Comparison of ENCODE assay signal across 1 cellular context in genomic region chrX:11664211-11664888, GRCh38.
TF ChIP-seq lines count a peak whose summit lies in the region.

No MANE protein-coding gene starts in this region.

TF ChIP-seq in GM23338, 12 proteins besides CTCF, POLR2A, EP300 and RAD21 (continued from another document):
- TF ChIP-seq, protein P1, sequence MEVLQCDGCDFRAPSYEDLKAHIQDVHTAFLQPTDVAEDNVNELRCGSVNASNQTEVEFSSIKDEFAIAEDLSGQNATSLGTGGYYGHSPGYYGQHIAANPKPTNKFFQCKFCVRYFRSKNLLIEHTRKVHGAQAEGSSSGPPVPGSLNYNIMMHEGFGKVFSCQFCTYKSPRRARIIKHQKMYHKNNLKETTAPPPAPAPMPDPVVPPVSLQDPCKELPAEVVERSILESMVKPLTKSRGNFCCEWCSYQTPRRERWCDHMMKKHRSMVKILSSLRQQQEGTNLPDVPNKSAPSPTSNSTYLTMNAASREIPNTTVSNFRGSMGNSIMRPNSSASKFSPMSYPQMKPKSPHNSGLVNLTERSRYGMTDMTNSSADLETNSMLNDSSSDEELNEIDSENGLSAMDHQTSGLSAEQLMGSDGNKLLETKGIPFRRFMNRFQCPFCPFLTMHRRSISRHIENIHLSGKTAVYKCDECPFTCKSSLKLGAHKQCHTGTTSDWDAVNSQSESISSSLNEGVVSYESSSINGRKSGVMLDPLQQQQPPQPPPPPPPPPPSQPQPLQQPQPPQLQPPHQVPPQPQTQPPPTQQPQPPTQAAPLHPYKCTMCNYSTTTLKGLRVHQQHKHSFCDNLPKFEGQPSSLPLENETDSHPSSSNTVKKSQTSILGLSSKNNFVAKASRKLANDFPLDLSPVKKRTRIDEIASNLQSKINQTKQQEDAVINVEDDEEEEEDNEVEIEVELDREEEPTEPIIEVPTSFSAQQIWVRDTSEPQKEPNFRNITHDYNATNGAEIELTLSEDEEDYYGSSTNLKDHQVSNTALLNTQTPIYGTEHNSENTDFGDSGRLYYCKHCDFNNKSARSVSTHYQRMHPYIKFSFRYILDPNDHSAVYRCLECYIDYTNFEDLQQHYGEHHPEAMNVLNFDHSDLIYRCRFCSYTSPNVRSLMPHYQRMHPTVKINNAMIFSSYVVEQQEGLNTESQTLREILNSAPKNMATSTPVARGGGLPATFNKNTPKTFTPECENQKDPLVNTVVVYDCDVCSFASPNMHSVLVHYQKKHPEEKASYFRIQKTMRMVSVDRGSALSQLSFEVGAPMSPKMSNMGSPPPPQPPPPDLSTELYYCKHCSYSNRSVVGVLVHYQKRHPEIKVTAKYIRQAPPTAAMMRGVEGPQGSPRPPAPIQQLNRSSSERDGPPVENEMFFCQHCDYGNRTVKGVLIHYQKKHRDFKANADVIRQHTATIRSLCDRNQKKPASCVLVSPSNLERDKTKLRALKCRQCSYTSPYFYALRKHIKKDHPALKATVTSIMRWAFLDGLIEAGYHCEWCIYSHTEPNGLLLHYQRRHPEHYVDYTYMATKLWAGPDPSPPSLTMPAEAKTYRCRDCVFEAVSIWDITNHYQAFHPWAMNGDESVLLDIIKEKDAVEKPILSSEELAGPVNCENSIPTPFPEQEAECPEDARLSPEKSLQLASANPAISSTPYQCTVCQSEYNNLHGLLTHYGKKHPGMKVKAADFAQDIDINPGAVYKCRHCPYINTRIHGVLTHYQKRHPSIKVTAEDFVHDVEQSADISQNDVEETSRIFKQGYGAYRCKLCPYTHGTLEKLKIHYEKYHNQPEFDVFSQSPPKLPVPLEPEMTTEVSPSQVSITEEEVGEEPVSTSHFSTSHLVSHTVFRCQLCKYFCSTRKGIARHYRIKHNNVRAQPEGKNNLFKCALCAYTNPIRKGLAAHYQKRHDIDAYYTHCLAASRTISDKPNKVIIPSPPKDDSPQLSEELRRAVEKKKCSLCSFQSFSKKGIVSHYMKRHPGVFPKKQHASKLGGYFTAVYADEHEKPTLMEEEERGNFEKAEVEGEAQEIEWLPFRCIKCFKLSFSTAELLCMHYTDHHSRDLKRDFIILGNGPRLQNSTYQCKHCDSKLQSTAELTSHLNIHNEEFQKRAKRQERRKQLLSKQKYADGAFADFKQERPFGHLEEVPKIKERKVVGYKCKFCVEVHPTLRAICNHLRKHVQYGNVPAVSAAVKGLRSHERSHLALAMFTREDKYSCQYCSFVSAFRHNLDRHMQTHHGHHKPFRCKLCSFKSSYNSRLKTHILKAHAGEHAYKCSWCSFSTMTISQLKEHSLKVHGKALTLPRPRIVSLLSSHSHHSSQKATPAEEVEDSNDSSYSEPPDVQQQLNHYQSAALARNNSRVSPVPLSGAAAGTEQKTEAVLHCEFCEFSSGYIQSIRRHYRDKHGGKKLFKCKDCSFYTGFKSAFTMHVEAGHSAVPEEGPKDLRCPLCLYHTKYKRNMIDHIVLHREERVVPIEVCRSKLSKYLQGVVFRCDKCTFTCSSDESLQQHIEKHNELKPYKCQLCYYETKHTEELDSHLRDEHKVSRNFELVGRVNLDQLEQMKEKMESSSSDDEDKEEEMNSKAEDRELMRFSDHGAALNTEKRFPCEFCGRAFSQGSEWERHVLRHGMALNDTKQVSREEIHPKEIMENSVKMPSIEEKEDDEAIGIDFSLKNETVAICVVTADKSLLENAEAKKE (CRISPR knock-in tag; IDR thresholded peaks at IDR 0.05), result no peak
- TF ChIP-seq, protein P2, sequence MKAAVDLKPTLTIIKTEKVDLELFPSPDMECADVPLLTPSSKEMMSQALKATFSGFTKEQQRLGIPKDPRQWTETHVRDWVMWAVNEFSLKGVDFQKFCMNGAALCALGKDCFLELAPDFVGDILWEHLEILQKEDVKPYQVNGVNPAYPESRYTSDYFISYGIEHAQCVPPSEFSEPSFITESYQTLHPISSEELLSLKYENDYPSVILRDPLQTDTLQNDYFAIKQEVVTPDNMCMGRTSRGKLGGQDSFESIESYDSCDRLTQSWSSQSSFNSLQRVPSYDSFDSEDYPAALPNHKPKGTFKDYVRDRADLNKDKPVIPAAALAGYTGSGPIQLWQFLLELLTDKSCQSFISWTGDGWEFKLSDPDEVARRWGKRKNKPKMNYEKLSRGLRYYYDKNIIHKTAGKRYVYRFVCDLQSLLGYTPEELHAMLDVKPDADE (IDR thresholded peaks at IDR 0.05), result no peak
- no peak for TF ChIP-seq ZNF331 (CRISPR knock-in tag; IDR thresholded peaks at IDR 0.05; ENCODE audit: low read depth)
- peak; percentile 57 for TF ChIP-seq EZH2 (IDR thresholded peaks at IDR 0.05; ENCODE audit: low read depth, unreplicated experiment)
- no peak for TF ChIP-seq NANOG (IDR thresholded peaks at IDR 0.05; ENCODE audit: borderline replicate concordance)
TF ChIP-seq in GM23338: peak in this region for 1.
